In the genomic region with DNA sequence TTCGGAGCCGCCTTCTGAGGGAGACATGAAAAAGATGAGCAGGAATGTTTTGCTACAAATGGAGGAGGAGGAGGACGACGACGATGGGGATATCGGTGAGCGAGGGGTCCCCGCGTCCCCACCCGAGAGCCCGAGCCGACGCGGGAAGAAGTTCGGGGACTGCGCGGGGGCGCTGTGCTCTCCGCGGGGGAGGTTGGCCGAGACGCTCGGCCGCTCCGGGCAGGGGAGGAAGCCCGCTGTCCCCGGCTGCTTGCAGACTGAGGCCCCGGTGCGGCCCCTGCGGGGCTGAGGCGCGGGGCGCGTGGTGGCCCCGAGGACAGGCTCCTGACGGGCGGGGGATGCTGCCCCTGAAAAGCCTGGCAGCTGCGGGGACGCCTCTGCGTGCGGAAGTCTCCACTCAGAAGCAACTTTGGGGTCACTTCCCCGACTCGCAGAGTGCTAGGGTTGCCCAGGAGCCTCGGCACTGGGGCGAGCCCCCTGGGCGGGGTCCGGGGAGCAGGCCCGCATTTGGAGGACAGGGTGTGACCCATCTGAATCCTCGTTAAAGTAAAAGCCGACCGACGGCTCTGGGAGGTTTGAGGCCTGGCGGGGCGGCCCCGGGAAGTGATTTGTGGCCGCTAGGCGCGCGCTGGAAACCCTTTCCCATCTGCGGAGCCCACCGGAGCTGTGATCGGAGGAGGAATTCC, we compare ENCODE assay signal across 1 cellular context.
TF ChIP-seq lines count a peak whose summit lies in the region.

No MANE protein-coding gene starts in this region.

TF ChIP-seq in H1, 55 proteins besides CTCF, POLR2A, EP300 and RAD21 (continued from another document):
- peak; percentile 49; the same call in 1 of the 2 replicates for TF ChIP-seq PHF8 (conservative IDR thresholded peaks at IDR 0.05; ENCODE audit: low read depth, low read length)
- no peak for TF ChIP-seq EGR1 (IDR thresholded peaks at IDR 0.05; ENCODE audit: borderline replicate concordance, low read depth, low read length)
- TF ChIP-seq E2F6 (IDR thresholded peaks at IDR 0.05) = peak; percentile 2; the same call in 1 of the 2 replicates
- TF ChIP-seq KDM4A (IDR thresholded peaks at IDR 0.05; ENCODE audit: low read depth, low read length, severe bottlenecking) = peak; percentile 57
